15 cellular contexts compared by ENCODE assay signal in genomic region chr22:36860438-36860820, GRCh38. TPM values are rescaled to one million over a fixed set of nuclear protein-coding genes. Genes with fewer than 3 reads are reported as not detected.
A peak's percentile ranks its signal among the peaks of the same experiment; 100 is the strongest.
DNase-seq lines count a peak whose midpoint lies in the region; ATAC-seq and TF ChIP-seq lines count a peak whose summit lies in the region.
"Had no signal": no experiment of that assay in that cellular context is flagged by ENCODE, and none has a peak within 500 bp of the region (broad histone marks: within the 10 kb centered on the region; RNA-seq: fewer than 3 reads in every experiment).

No MANE protein-coding gene starts in this region.

- H3K27me3 Mint-ChIP-seq in activated naive CD8-positive, alpha-beta T cell treated with anti-CD3 and anti-CD28 coated beads, Interleukin-2, amount 10 ng/mL, durations not matched to agents 7 days and 5 days = no peaks in the 10 kb centered on the region
- peaks cover 30% of the 10 kb centered on the region for H3K27me3 Mint-ChIP-seq in endodermal cell (ENCODE audit: insufficient read depth)

- no peak for TF ChIP-seq CTCF in neutrophil (IDR thresholded peaks at IDR 0.05)
- TF ChIP-seq CTCF in endodermal cell (conservative IDR thresholded peaks at IDR 0.05) = no peak

- peak; percentile 33 for DNase-seq in activated CD4-positive, CD25-positive, alpha-beta regulatory T cell treated with anti-CD3 and anti-CD28 coated beads, Interleukin-2, amount 50 U/mL, for 72 hours
- DNase-seq in activated CD4-positive, CD25-positive, alpha-beta regulatory T cell (lab: John Stamatoyannopoulos, UW) = no peak
- no peak for DNase-seq in Karpas-422
- DNase-seq in activated naive CD8-positive, alpha-beta T cell treated with anti-CD3 and anti-CD28 coated beads, Interleukin-2, amount 10 ng/mL, durations not matched to agents 7 days and 5 days = no peak
- no peak for DNase-seq in iPS-NIHi11 (ENCODE audit: low spot score)
- no peak for DNase-seq in endodermal cell
- DNase-seq: NCI-H2171, SJCRH30 had no signal

- H3K4me2 ChIP-seq in Karpas-422 (ENCODE audit: low read depth, low read length, poor library complexity, severe bottlenecking) = peak overlapping the region; percentile 92

- H3K4me3 ChIP-seq in Karpas-422 (ENCODE audit: low read length) = peak overlapping the region; percentile 71; the same call in 1 of the 2 replicates
- peak overlapping the region; percentile 80 to 92 for H3K4me3 ChIP-seq in neutrophil (ENCODE audit: low read depth in 1 of 2, low read length in 1 of 2)
- no peak overlapping the region for H3K4me3 ChIP-seq in endodermal cell (ENCODE audit: low read length)
- H3K4me3 ChIP-seq: GM23248, lung, SJCRH30 had no signal

- H2AFZ ChIP-seq in Karpas-422 (ENCODE audit: low read length) = no peak overlapping the region
- H2AFZ ChIP-seq: GM23248 had no signal

- H3K4me3 Mint-ChIP-seq in activated naive CD8-positive, alpha-beta T cell treated with anti-CD3 and anti-CD28 coated beads, Interleukin-2, amount 10 ng/mL, durations not matched to agents 7 days and 5 days = peak overlapping the region; percentile 75
- no peak overlapping the region for H3K4me3 Mint-ChIP-seq in endodermal cell
- H3K4me3 Mint-ChIP-seq: brain had no signal

- no peak for ATAC-seq in activated naive CD8-positive, alpha-beta T cell treated with anti-CD3 and anti-CD28 coated beads, Interleukin-2, amount 10 ng/mL, durations not matched to agents 7 days and 5 days (ENCODE audit: low read depth)
- no peak for ATAC-seq in HG02840 (IDR thresholded peaks at IDR 0.05; ENCODE audit: low FRiP score, unreplicated experiment)

- 88 to 90% methylated on average over 2 of the region's 2 CpGs for WGBS in endodermal cell (ENCODE audit: insufficient coverage in 1 of 2, insufficient read length in 1 of 2), 2 experiments

- H3K27ac ChIP-seq in Karpas-422 (ENCODE audit: low read length) (peak overlapping the region; percentile 81), neutrophil (peak overlapping the region; percentile 95), endodermal cell (ENCODE audit: low read depth, low read length) (no peak overlapping the region)
- H3K27ac ChIP-seq: GM23248, SJCRH30 had no signal

- no peaks in the 10 kb centered on the region for H3K27me3 ChIP-seq in Karpas-422 (ENCODE audit: low read length)
- H3K27me3 ChIP-seq in neutrophil = no peaks in the 10 kb centered on the region
- peaks cover 28% of the 10 kb centered on the region for H3K27me3 ChIP-seq in endodermal cell (ENCODE audit: control insufficient read depth, insufficient read depth, low read length, poor library complexity, severe bottlenecking)
- H3K27me3 ChIP-seq: right lobe of liver, SJCRH30 had no signal

- H3K4me1 ChIP-seq in Karpas-422 (ENCODE audit: low read length) = peaks cover 50% of the 10 kb centered on the region
- H3K4me1 ChIP-seq in neutrophil (ENCODE audit: control insufficient read depth in 1 of 2, insufficient read depth in 1 of 2, low read depth in 1 of 2, low read length in 1 of 2) = peaks cover 92 to 100% of the 10 kb centered on the region in 2 experiments
- no peaks in the 10 kb centered on the region for H3K4me1 ChIP-seq in endodermal cell (ENCODE audit: control insufficient read depth, insufficient read depth, low read length)
- H3K4me1 ChIP-seq: right lobe of liver, SJCRH30 had no signal

- POLR2A ChIA-PET in activated naive CD8-positive, alpha-beta T cell treated with anti-CD3 and anti-CD28 coated beads, Interleukin-2, amount 10 ng/mL, durations not matched to agents 7 days and 5 days (lab: Charles Lee) = interaction anchor here (0.6 to 2.7 kb wide), 10 partner anchors 10 to 382 kb away, joined by 3 to 17 read pairs (median 6); partner anchors contain the start of gene IFT27

- H3K4me1 Mint-ChIP-seq in activated naive CD8-positive, alpha-beta T cell treated with anti-CD3 and anti-CD28 coated beads, Interleukin-2, amount 10 ng/mL, durations not matched to agents 7 days and 5 days = peaks cover 56% of the 10 kb centered on the region
- H3K4me1 Mint-ChIP-seq in endodermal cell = peaks cover 7% of the 10 kb centered on the region

- H3K79me2 ChIP-seq in Karpas-422 (ENCODE audit: low read length) = peaks cover 23% of the 10 kb centered on the region

- H3K9me2 ChIP-seq in Karpas-422 (replicated peaks; ENCODE audit: insufficient read depth, low read length) = no peaks in the 10 kb centered on the region

- peak overlapping the region; percentile 94 for H3K27ac Mint-ChIP-seq in activated naive CD8-positive, alpha-beta T cell treated with anti-CD3 and anti-CD28 coated beads, Interleukin-2, amount 10 ng/mL, durations not matched to agents 7 days and 5 days
- no peak overlapping the region for H3K27ac Mint-ChIP-seq in endodermal cell
- H3K27ac Mint-ChIP-seq: brain had no signal

- H3K36me3 ChIP-seq in Karpas-422 (ENCODE audit: insufficient read depth, low read length) (peaks cover 3% of the 10 kb centered on the region; the same call in 1 of the 2 replicates), neutrophil (peaks cover 22% of the 10 kb centered on the region), endodermal cell (ENCODE audit: control insufficient read depth, insufficient read depth, low read length) (no peaks in the 10 kb centered on the region)
- H3K36me3 ChIP-seq: right lobe of liver, SJCRH30 had no signal

- H4K20me1 ChIP-seq in Karpas-422 (ENCODE audit: insufficient read depth, low read depth, low read length) = no peaks in the 10 kb centered on the region

- no peaks in the 10 kb centered on the region for H3K9me3 Mint-ChIP-seq in activated naive CD8-positive, alpha-beta T cell treated with anti-CD3 and anti-CD28 coated beads, Interleukin-2, amount 10 ng/mL, durations not matched to agents 7 days and 5 days
- H3K9me3 Mint-ChIP-seq in endodermal cell = no peaks in the 10 kb centered on the region

- H3K36me3 Mint-ChIP-seq in activated naive CD8-positive, alpha-beta T cell treated with anti-CD3 and anti-CD28 coated beads, Interleukin-2, amount 10 ng/mL, durations not matched to agents 7 days and 5 days = peaks cover 15% of the 10 kb centered on the region
- no peaks in the 10 kb centered on the region for H3K36me3 Mint-ChIP-seq in endodermal cell (ENCODE audit: low read depth)
- H3K36me3 Mint-ChIP-seq: brain had no signal

- H3K9ac ChIP-seq in Karpas-422 (ENCODE audit: low read length) = peak overlapping the region; percentile 76
- no peak overlapping the region for H3K9ac ChIP-seq in endodermal cell (ENCODE audit: extremely low read depth, low read length, poor library complexity, severe bottlenecking)
- H3K9ac ChIP-seq: GM23248 had no signal

- H3K9me3 ChIP-seq in Karpas-422 (ENCODE audit: low read length) = no peaks in the 10 kb centered on the region
- H3K9me3 ChIP-seq in neutrophil = no peaks in the 10 kb centered on the region
- no peaks in the 10 kb centered on the region for H3K9me3 ChIP-seq in endodermal cell (ENCODE audit: control insufficient read depth, low read length)
- H3K9me3 ChIP-seq: right lobe of liver, SJCRH30 had no signal

RNA-seq across cellular contexts. Expression of gene NCF4, which starts 0.4 kb away (rescaled TPM):
- 116 and 179 TPM in 2 replicates for total RNA-seq in Karpas-422 (2014; rRNA removed; shearing (Covaris generic); ENCODE audit: low replicate concordance)
- total RNA-seq in activated naive CD8-positive, alpha-beta T cell treated with anti-CD3 and anti-CD28 coated beads, Interleukin-2, amount 10 ng/mL, durations not matched to agents 7 days and 5 days = 10 to 100 TPM; 31.0 to 35.3 TPM
- not detected for total RNA-seq in endodermal cell
- polyA plus RNA-seq in endodermal cell (2013, experiment 1 of 2) = not detected
- not detected for polyA plus RNA-seq in endodermal cell (2013, experiment 2 of 2)
- total RNA-seq: fibroblast of villous mesenchyme, GM23248, SJCRH30 had no signal
- polyA plus RNA-seq: GM23248 had no signal

RNA-seq across cellular contexts. Expression of gene PVALB, which starts 43.6 kb away (rescaled TPM):
- not detected in 2 replicates for total RNA-seq in Karpas-422 (2014; rRNA removed; shearing (Covaris generic); ENCODE audit: low replicate concordance)
- not detected for total RNA-seq in activated naive CD8-positive, alpha-beta T cell treated with anti-CD3 and anti-CD28 coated beads, Interleukin-2, amount 10 ng/mL, durations not matched to agents 7 days and 5 days
- not detected for total RNA-seq in endodermal cell
- polyA plus RNA-seq in endodermal cell (2013, experiment 1 of 2) = 1.1 TPM
- 0.58 TPM for polyA plus RNA-seq in endodermal cell (2013, experiment 2 of 2)
- total RNA-seq: fibroblast of villous mesenchyme, GM23248 had no signal
- polyA plus RNA-seq: GM23248 had no signal

RNA-seq across cellular contexts. Expression of gene CSF2RB, which starts 53.0 kb away (rescaled TPM):
- total RNA-seq in Karpas-422 (2014; rRNA removed; shearing (Covaris generic); ENCODE audit: low replicate concordance) = 5.6 and 6.0 TPM in 2 replicates
- 1 to 10 TPM; 1.1 to 1.3 TPM for total RNA-seq in activated naive CD8-positive, alpha-beta T cell treated with anti-CD3 and anti-CD28 coated beads, Interleukin-2, amount 10 ng/mL, durations not matched to agents 7 days and 5 days
- total RNA-seq in endodermal cell = not detected
- not detected for polyA plus RNA-seq in endodermal cell (2013, experiment 1 of 2)
- polyA plus RNA-seq in endodermal cell (2013, experiment 2 of 2) = not detected
- total RNA-seq: SJCRH30 had no signal

Comparison
In these comparisons a context has a peak if more than half of its experiments do, and no peak if none do; other contexts are left out.
1. RNA of gene NCF4, which starts 0.4 kb away (total RNA-seq): 116 to 179 TPM in Karpas-422 and 31.0 to 35.3 TPM in activated naive CD8-positive, alpha-beta T cell treated with anti-CD3 and anti-CD28 coated beads, Interleukin-2, amount 10 ng/mL, durations not matched to agents 7 days and 5 days; not detected in endodermal cell; every median in the first group is over 10 times any median in the second.